22 cellular contexts compared by ENCODE assay signal in genomic region chr18:58212274-58212673, GRCh38.
A peak's percentile ranks its signal among the peaks of the same experiment; 100 is the strongest.
DNase-seq lines count a peak whose midpoint lies in the region; ATAC-seq, FAIRE-seq and TF ChIP-seq lines count a peak whose summit lies in the region.
"Had no signal": no experiment of that assay in that cellular context is flagged by ENCODE, and none has a peak within 500 bp of the region (broad histone marks: within the 10 kb centered on the region; RNA-seq: fewer than 3 reads in every experiment).

No MANE protein-coding gene starts in this region.

- no peak for TF ChIP-seq CTCF in endodermal cell (conservative IDR thresholded peaks at IDR 0.05)
- TF ChIP-seq CTCF in WERI-Rb-1 (IDR thresholded peaks at IDR 0.05; ENCODE audit: low read depth, low read length), result no peak

- H3K9ac ChIP-seq in endodermal cell (ENCODE audit: extremely low read depth, low read length, poor library complexity, severe bottlenecking), result no peak overlapping the region

- H3K27ac ChIP-seq in endodermal cell (ENCODE audit: low read depth, low read length), result no peak overlapping the region
- no peak overlapping the region for H3K27ac ChIP-seq in WERI-Rb-1
- H3K27ac ChIP-seq: A549, upper lobe of left lung had no signal

- H3K9me3 Mint-ChIP-seq in stimulated activated naive CD8-positive, alpha-beta T cell treated with anti-CD3 and anti-CD28 coated beads, Interleukin-15, amount 100 ng/mL, for 72 hours, result peaks cover 0 to 4% of the 10 kb centered on the region in 2 donors
- no peaks in the 10 kb centered on the region for H3K9me3 Mint-ChIP-seq in dendritic cell treated with granulocyte-macrophage colony-stimulating factor and Interleukin-4, amounts not matched to agents 40 ng/mL and 50 ng/mL, for 4 days
- no peaks in the 10 kb centered on the region for H3K9me3 Mint-ChIP-seq in endodermal cell
- H3K9me3 Mint-ChIP-seq: activated CD4-positive, alpha-beta memory T cell treated with anti-CD3 and anti-CD28 coated beads, Interleukin-2, amount 10 ng/mL, durations not matched to agents 7 days and 5 days; activated T-cell treated with anti-CD3 and anti-CD28 coated beads, Interleukin-2, amount 50 U/mL, for 4 hours; GM23338 had no signal

- H3K27me3 ChIP-seq in endodermal cell (ENCODE audit: control insufficient read depth, insufficient read depth, low read length, poor library complexity, severe bottlenecking) (no peaks in the 10 kb centered on the region), WERI-Rb-1 (ENCODE audit: insufficient read depth, low read depth, severe bottlenecking) (no peaks in the 10 kb centered on the region)
- H3K27me3 ChIP-seq: MG63, upper lobe of left lung had no signal

- DNase-seq in stimulated activated naive CD8-positive, alpha-beta T cell treated with anti-CD3 and anti-CD28 coated beads, Interleukin-15, Interleukin-2, amounts not matched to agents 100 U/mL and 50 U/mL, for 24 hours, result no peak
- no peak for DNase-seq in stimulated activated naive CD8-positive, alpha-beta T cell treated with anti-CD3 and anti-CD28 coated beads, Interleukin-15, amount 100 ng/mL, for 72 hours
- no peak for DNase-seq in endodermal cell
- no peak for DNase-seq in GM19238 (ENCODE audit: insufficient read length, low spot score)
- DNase-seq in WERI-Rb-1, result no peak
- DNase-seq in H54 (ENCODE audit: insufficient read length, low spot score), result no peak
- DNase-seq: activated CD4-positive, alpha-beta memory T cell treated with anti-CD3 and anti-CD28 coated beads, Interleukin-2, amount 10 ng/mL, durations not matched to agents 7 days and 5 days; activated T-cell treated with anti-CD3 and anti-CD28 coated beads, Interleukin-2, amount 50 U/mL, for 4 hours; effector CD8-positive, alpha-beta T cell; immature natural killer cell; mammary epithelial cell; MG63; NCI-H1694 treated with DMSO at 0.1 percent for 48 hours; NCI-H446; NK-92 treated with Interleukin-12 subunit alpha and Interleukin-12 subunit beta, amount 100 ng/mL, for 24 hours; RPMI8226; stimulated activated naive CD4-positive, alpha-beta T cell; upper lobe of left lung had no signal

- H3K36me3 Mint-ChIP-seq in dendritic cell treated with granulocyte-macrophage colony-stimulating factor and Interleukin-4, amounts not matched to agents 40 ng/mL and 50 ng/mL, for 4 days (ENCODE audit: low read depth), result no peaks in the 10 kb centered on the region
- H3K36me3 Mint-ChIP-seq in endodermal cell (ENCODE audit: low read depth), result no peaks in the 10 kb centered on the region
- H3K36me3 Mint-ChIP-seq: immature natural killer cell had no signal

- H3K4me3 ChIP-seq in endodermal cell (ENCODE audit: low read length), result no peak overlapping the region
- H3K4me3 ChIP-seq in WERI-Rb-1 (ENCODE audit: low read depth, low read length), result no peak overlapping the region
- H3K4me3 ChIP-seq: A549, GM23338, MG63, upper lobe of left lung had no signal

- TF ChIP-seq POLR2A in H54 (IDR thresholded peaks at IDR 0.05; ENCODE audit: low read depth, low read length), result no peak

- intact Hi-C loops in dendritic cell treated with granulocyte-macrophage colony-stimulating factor and Interleukin-4, amounts not matched to agents 40 ng/mL and 50 ng/mL, for 4 days (cut with micrococcal nuclease), result loop anchor here (10.0 kb wide), 1 partner anchor 587 kb away; the partner anchor contains the start of gene NARS1

- H3K36me3 ChIP-seq in endodermal cell (ENCODE audit: control insufficient read depth, insufficient read depth, low read length), result no peaks in the 10 kb centered on the region
- no peaks in the 10 kb centered on the region for H3K36me3 ChIP-seq in WERI-Rb-1
- H3K36me3 ChIP-seq: MG63, upper lobe of left lung had no signal

- H3K4me1 Mint-ChIP-seq in stimulated activated naive CD8-positive, alpha-beta T cell treated with anti-CD3 and anti-CD28 coated beads, Interleukin-15, amount 100 ng/mL, for 72 hours, result peaks cover 36% of the 10 kb centered on the region
- peaks cover 56% of the 10 kb centered on the region for H3K4me1 Mint-ChIP-seq in dendritic cell treated with granulocyte-macrophage colony-stimulating factor and Interleukin-4, amounts not matched to agents 40 ng/mL and 50 ng/mL, for 4 days (ENCODE audit: low read depth)
- H3K4me1 Mint-ChIP-seq in endodermal cell, result peaks cover 42% of the 10 kb centered on the region

- H3K27me3 Mint-ChIP-seq in stimulated activated naive CD8-positive, alpha-beta T cell treated with anti-CD3 and anti-CD28 coated beads, Interleukin-15, amount 100 ng/mL, for 72 hours, result peaks cover 7% of the 10 kb centered on the region
- H3K27me3 Mint-ChIP-seq in dendritic cell treated with granulocyte-macrophage colony-stimulating factor and Interleukin-4, amounts not matched to agents 40 ng/mL and 50 ng/mL, for 4 days, result peaks cover 37% of the 10 kb centered on the region
- H3K27me3 Mint-ChIP-seq in endodermal cell (ENCODE audit: insufficient read depth), result no peaks in the 10 kb centered on the region

- WGBS in endodermal cell (ENCODE audit: insufficient coverage in 1 of 2, insufficient read length in 1 of 2), 2 experiments, result 83 to 86% methylated on average over 8 of the region's 8 CpGs

- peak; percentile 28 for ATAC-seq in stimulated activated naive CD8-positive, alpha-beta T cell treated with anti-CD3 and anti-CD28 coated beads, Interleukin-15, Interleukin-2, amounts not matched to agents 100 U/mL and 50 U/mL, for 24 hours
- ATAC-seq in stimulated activated naive CD8-positive, alpha-beta T cell treated with anti-CD3 and anti-CD28 coated beads, Interleukin-15, amount 100 ng/mL, for 72 hours, result no peak
- ATAC-seq in HG03378 (IDR thresholded peaks at IDR 0.05; ENCODE audit: unreplicated experiment), result peak; percentile 55
- ATAC-seq: A549; activated T-cell treated with anti-CD3 and anti-CD28 coated beads, Interleukin-2, amount 50 U/mL, for 4 hours; GM23338 had no signal

- H3K4me3 Mint-ChIP-seq in stimulated activated naive CD8-positive, alpha-beta T cell treated with anti-CD3 and anti-CD28 coated beads, Interleukin-15, amount 100 ng/mL, for 72 hours, result no peak overlapping the region
- no peak overlapping the region for H3K4me3 Mint-ChIP-seq in dendritic cell treated with granulocyte-macrophage colony-stimulating factor and Interleukin-4, amounts not matched to agents 40 ng/mL and 50 ng/mL, for 4 days
- no peak overlapping the region for H3K4me3 Mint-ChIP-seq in endodermal cell
- H3K4me3 Mint-ChIP-seq: activated CD4-positive, alpha-beta memory T cell treated with anti-CD3 and anti-CD28 coated beads, Interleukin-2, amount 10 ng/mL, durations not matched to agents 7 days and 5 days; activated T-cell treated with anti-CD3 and anti-CD28 coated beads, Interleukin-2, amount 50 U/mL, for 4 hours; GM23338; immature natural killer cell had no signal

- no peak for FAIRE-seq in H54 (lab: Jason Lieb, UNC)
- FAIRE-seq: A549 had no signal

- no peak overlapping the region for H3K27ac Mint-ChIP-seq in stimulated activated naive CD8-positive, alpha-beta T cell treated with anti-CD3 and anti-CD28 coated beads, Interleukin-15, amount 100 ng/mL, for 72 hours
- peak overlapping the region; percentile 87 for H3K27ac Mint-ChIP-seq in dendritic cell treated with granulocyte-macrophage colony-stimulating factor and Interleukin-4, amounts not matched to agents 40 ng/mL and 50 ng/mL, for 4 days
- no peak overlapping the region for H3K27ac Mint-ChIP-seq in endodermal cell
- H3K27ac Mint-ChIP-seq: activated CD4-positive, alpha-beta memory T cell treated with anti-CD3 and anti-CD28 coated beads, Interleukin-2, amount 10 ng/mL, durations not matched to agents 7 days and 5 days; GM23338; immature natural killer cell had no signal

- no peaks in the 10 kb centered on the region for H3K9me3 ChIP-seq in endodermal cell (ENCODE audit: control insufficient read depth, low read length)
- no peaks in the 10 kb centered on the region for H3K9me3 ChIP-seq in WERI-Rb-1 (ENCODE audit: severe bottlenecking)
- H3K9me3 ChIP-seq: A549, MG63, upper lobe of left lung had no signal

- peaks cover 14% of the 10 kb centered on the region for H3K4me1 ChIP-seq in endodermal cell (ENCODE audit: control insufficient read depth, insufficient read depth, low read length)
